Comparison of ENCODE assay signal across 23 cellular contexts in the genomic region with DNA sequence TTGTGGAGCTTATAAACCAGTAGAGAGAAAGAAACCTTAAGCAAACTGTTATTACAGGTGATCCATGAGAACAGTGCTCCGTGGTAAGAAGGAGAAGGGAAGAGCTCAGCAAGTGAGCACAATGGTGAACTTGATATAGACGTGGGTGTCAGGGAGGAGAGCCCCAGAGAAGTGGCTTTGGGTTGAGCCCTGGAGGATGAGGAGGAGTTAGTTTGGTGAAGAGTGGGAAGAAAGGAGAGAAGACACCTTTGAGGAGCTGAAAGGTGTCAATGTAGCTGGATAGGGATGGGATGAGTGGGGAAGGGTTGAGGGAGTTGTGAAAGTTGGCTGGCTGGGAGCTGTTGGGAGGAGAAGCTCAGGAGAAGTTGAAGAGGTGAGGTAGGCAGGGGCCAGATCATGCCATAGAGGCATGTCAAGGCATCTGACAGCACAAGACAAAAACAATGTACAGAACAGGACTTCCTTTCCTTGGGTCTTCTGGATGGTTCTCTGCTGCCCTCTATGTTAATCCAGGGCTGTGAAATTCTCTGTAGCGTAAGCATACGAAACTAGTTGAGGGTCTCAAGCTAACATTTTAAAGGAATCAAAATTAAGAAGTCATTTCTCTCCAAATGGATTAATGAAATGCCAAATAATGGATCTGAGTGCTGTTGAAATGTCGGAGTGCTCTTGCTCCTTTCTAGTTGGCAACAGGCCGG.
DNase-seq lines count a peak whose midpoint lies in the region; ATAC-seq and TF ChIP-seq lines count a peak whose summit lies in the region.
"Had no signal": no experiment of that assay in that cellular context is flagged by ENCODE, and none has a peak within 500 bp of the region (broad histone marks: within the 10 kb centered on the region; RNA-seq: fewer than 3 reads in every experiment).

No MANE protein-coding gene starts in this region.

- H4K91ac ChIP-seq in mesenchymal stem cell (ENCODE audit: low read length) = no peak overlapping the region

- H3K9me3 Mint-ChIP-seq in chondrocyte (ENCODE audit: low read depth) (peaks cover 3% of the 10 kb centered on the region), T-cell (no peaks in the 10 kb centered on the region)
- H3K9me3 Mint-ChIP-seq: activated naive CD8-positive, alpha-beta T cell treated with anti-CD3 and anti-CD28 coated beads, Interleukin-2, amount 50 U/mL, for 24 hours; natural killer cell; stimulated activated effector memory CD8-positive, alpha-beta T cell treated with anti-CD3 and anti-CD28 coated beads, Interleukin-12 subunit alpha, Interleukin-12 subunit beta, amount 100 ng/mL, for 72 hours had no signal

- peaks cover 0 to 41% of the 10 kb centered on the region in 2 experiments for H3K27me3 ChIP-seq in mesenchymal stem cell (ENCODE audit: control insufficient read depth in 1 of 2, insufficient read depth in 1 of 2, low read length in 2 of 2)
- H3K27me3 ChIP-seq: BLaER1, tibial artery had no signal

- no peak overlapping the region for H3K27ac Mint-ChIP-seq in chondrocyte (ENCODE audit: unreplicated experiment)
- no peak overlapping the region for H3K27ac Mint-ChIP-seq in T-cell
- H3K27ac Mint-ChIP-seq: activated CD8-positive, alpha-beta T cell treated with anti-CD3 and anti-CD28 coated beads, Interleukin-2, amount 10 ng/mL, durations not matched to agents 7 days and 5 days; activated naive CD8-positive, alpha-beta T cell treated with anti-CD3 and anti-CD28 coated beads, Interleukin-2, amount 50 U/mL, for 24 hours; natural killer cell; stimulated activated effector memory CD8-positive, alpha-beta T cell treated with anti-CD3 and anti-CD28 coated beads, Interleukin-12 subunit alpha, Interleukin-12 subunit beta, amount 100 ng/mL, for 72 hours had no signal

- no peak overlapping the region for H2BK120ac ChIP-seq in mesenchymal stem cell (ENCODE audit: low read depth, low read length)

- H4K8ac ChIP-seq in mesenchymal stem cell (ENCODE audit: low read length) = no peak overlapping the region

- DNase-seq in ELR (ENCODE audit: low read depth) (peak; percentile 4), LNCaP clone FGC (ENCODE audit: low read depth) (no peak), chondrocyte (ENCODE audit: low spot score) (no peak), mesenchymal stem cell (no peak), NCI-H146 (lab: John Stamatoyannopoulos, UW) (no peak), T-cell (no peak)
- DNase-seq in activated CD4-positive, CD25-positive, alpha-beta regulatory T cell treated with anti-CD3 and anti-CD28 coated beads, Interleukin-2, amount 50 U/mL, for 72 hours = no peak
- DNase-seq: activated CD8-positive, alpha-beta T cell treated with anti-CD3 and anti-CD28 coated beads, Interleukin-2, amount 10 ng/mL, durations not matched to agents 7 days and 5 days; activated naive CD8-positive, alpha-beta T cell treated with anti-CD3 and anti-CD28 coated beads, Interleukin-2, amount 50 U/mL, for 24 hours; central memory CD4-positive, alpha-beta T cell; foreskin melanocyte; GF-D8; natural killer cell; NCI-H1436; NCI-H345; NK-92 treated with Interleukin-12 subunit alpha and Interleukin-12 subunit beta, amount 100 ng/mL, for 24 hours; tibial artery; WERI-Rb-1 had no signal

- no peaks in the 10 kb centered on the region for H3K9me3 ChIP-seq in mesenchymal stem cell (ENCODE audit: control insufficient read depth, low read length)
- H3K9me3 ChIP-seq: BLaER1, tibial artery had no signal

- H3K36me3 Mint-ChIP-seq in chondrocyte (ENCODE audit: low read depth) = no peaks in the 10 kb centered on the region
- H3K36me3 Mint-ChIP-seq in T-cell = no peaks in the 10 kb centered on the region
- H3K36me3 Mint-ChIP-seq: natural killer cell; stimulated activated effector memory CD8-positive, alpha-beta T cell treated with anti-CD3 and anti-CD28 coated beads, Interleukin-12 subunit alpha, Interleukin-12 subunit beta, amount 100 ng/mL, for 72 hours had no signal

- CTCF ChIA-PET in T-cell (lab: Charles Lee) = no interaction called here

- H3K4me3 Mint-ChIP-seq in chondrocyte (ENCODE audit: unreplicated experiment) (no peak overlapping the region), T-cell (no peak overlapping the region)
- H3K4me3 Mint-ChIP-seq: activated CD8-positive, alpha-beta T cell treated with anti-CD3 and anti-CD28 coated beads, Interleukin-2, amount 10 ng/mL, durations not matched to agents 7 days and 5 days; activated naive CD8-positive, alpha-beta T cell treated with anti-CD3 and anti-CD28 coated beads, Interleukin-2, amount 50 U/mL, for 24 hours; natural killer cell; stimulated activated effector memory CD8-positive, alpha-beta T cell treated with anti-CD3 and anti-CD28 coated beads, Interleukin-12 subunit alpha, Interleukin-12 subunit beta, amount 100 ng/mL, for 72 hours had no signal

- H3K4me3 ChIP-seq in LNCaP clone FGC (ENCODE audit: low read depth, low read length) (no peak overlapping the region), mesenchymal stem cell (ENCODE audit: insufficient read depth in 1 of 2, low read depth in 1 of 2, low read length in 2 of 2) (no peak overlapping the region)
- H3K4me3 ChIP-seq: BLaER1, tibial artery had no signal

- no peaks in the 10 kb centered on the region for H3K4me1 ChIP-seq in mesenchymal stem cell (ENCODE audit: control insufficient read depth, insufficient read depth, low read depth, low read length)
- H3K4me1 ChIP-seq: BLaER1, tibial artery had no signal

- ATAC-seq in GM18861 (IDR thresholded peaks at IDR 0.05; ENCODE audit: unreplicated experiment) (no peak), T-cell (replicated peaks in 1 of 4) (no peak)
- ATAC-seq: activated CD8-positive, alpha-beta T cell treated with anti-CD3 and anti-CD28 coated beads, Interleukin-2, amount 10 ng/mL, durations not matched to agents 7 days and 5 days; activated naive CD8-positive, alpha-beta T cell treated with anti-CD3 and anti-CD28 coated beads, Interleukin-2, amount 50 U/mL, for 24 hours; Right ventricle myocardium inferior; stimulated activated effector memory CD8-positive, alpha-beta T cell treated with anti-CD3 and anti-CD28 coated beads, Interleukin-12 subunit alpha, Interleukin-12 subunit beta, amount 100 ng/mL, for 72 hours had no signal

- peak overlapping the region in 1 of 2 experiments; percentile 55 for H3K14ac ChIP-seq in mesenchymal stem cell (ENCODE audit: low read length in 2 of 2)

- H3K36me3 ChIP-seq in mesenchymal stem cell (ENCODE audit: control insufficient read depth in 1 of 2, insufficient read depth in 2 of 2, low read depth in 1 of 2, low read length in 2 of 2) = no peaks in the 10 kb centered on the region
- H3K36me3 ChIP-seq: BLaER1, tibial artery, WERI-Rb-1 had no signal

- H2BK12ac ChIP-seq in mesenchymal stem cell (ENCODE audit: low read length in 2 of 2) = no peak overlapping the region

- H3K23ac ChIP-seq in mesenchymal stem cell (ENCODE audit: low read length in 2 of 2) = no peak overlapping the region

- no peak overlapping the region for H3K18ac ChIP-seq in mesenchymal stem cell (ENCODE audit: low read depth in 1 of 2, low read length in 2 of 2)

- no peak overlapping the region for H2BK5ac ChIP-seq in mesenchymal stem cell (ENCODE audit: low read depth, low read length, poor library complexity, severe bottlenecking)

- H2BK15ac ChIP-seq in mesenchymal stem cell (ENCODE audit: low read depth, poor library complexity, severe bottlenecking) = no peak overlapping the region

- H3K27ac ChIP-seq in mesenchymal stem cell (ENCODE audit: low read length, poor library complexity, severe bottlenecking) = no peak overlapping the region
- H3K27ac ChIP-seq: BLaER1, KMS-11, tibial artery, WERI-Rb-1 had no signal

- H3K27me3 Mint-ChIP-seq in chondrocyte (ENCODE audit: low read depth) (peaks cover 27% of the 10 kb centered on the region), T-cell (peaks cover 14 to 29% of the 10 kb centered on the region in 2 donors)

- 77% methylated on average over 4 of the region's 6 CpGs for WGBS in mesenchymal stem cell

- TF ChIP-seq CTCF in LNCaP clone FGC (IDR thresholded peaks at IDR 0.05; ENCODE audit: control insufficient read depth, extremely low read depth, insufficient read depth) = peak; percentile 23; the same call in 1 of the 2 replicates
- TF ChIP-seq CTCF in chondrocyte (IDR thresholded peaks at IDR 0.05) = peak; percentile 39

- no peaks in the 10 kb centered on the region for H3K79me1 ChIP-seq in mesenchymal stem cell (replicated peaks; ENCODE audit: low read length, poor library complexity, severe bottlenecking)

- POLR2A ChIA-PET in T-cell (lab: Charles Lee) = no interaction called here

- peak overlapping the region; percentile 4 for H2AFZ ChIP-seq in mesenchymal stem cell (ENCODE audit: low read depth, low read length)

- H3K4me1 Mint-ChIP-seq in chondrocyte (ENCODE audit: low read depth) (no peaks in the 10 kb centered on the region), T-cell (no peaks in the 10 kb centered on the region)
- H3K4me1 Mint-ChIP-seq: activated naive CD8-positive, alpha-beta T cell treated with anti-CD3 and anti-CD28 coated beads, Interleukin-2, amount 50 U/mL, for 24 hours; natural killer cell; stimulated activated effector memory CD8-positive, alpha-beta T cell treated with anti-CD3 and anti-CD28 coated beads, Interleukin-12 subunit alpha, Interleukin-12 subunit beta, amount 100 ng/mL, for 72 hours had no signal

- no peak overlapping the region for H3K9ac ChIP-seq in mesenchymal stem cell (ENCODE audit: low read length)
- H3K9ac ChIP-seq: BLaER1, KMS-11 had no signal

- H3K4me2 ChIP-seq in mesenchymal stem cell (ENCODE audit: low read length, poor library complexity, severe bottlenecking) = no peak overlapping the region
- H3K4me2 ChIP-seq: BLaER1, KMS-11 had no signal

- H2AK5ac ChIP-seq in mesenchymal stem cell (ENCODE audit: low read length, severe bottlenecking) = no peak overlapping the region

- H3K4ac ChIP-seq in mesenchymal stem cell (ENCODE audit: low read depth in 1 of 2, low read length in 2 of 2) = no peak overlapping the region
